8 cellular contexts compared by ENCODE assay signal in the genomic region with DNA sequence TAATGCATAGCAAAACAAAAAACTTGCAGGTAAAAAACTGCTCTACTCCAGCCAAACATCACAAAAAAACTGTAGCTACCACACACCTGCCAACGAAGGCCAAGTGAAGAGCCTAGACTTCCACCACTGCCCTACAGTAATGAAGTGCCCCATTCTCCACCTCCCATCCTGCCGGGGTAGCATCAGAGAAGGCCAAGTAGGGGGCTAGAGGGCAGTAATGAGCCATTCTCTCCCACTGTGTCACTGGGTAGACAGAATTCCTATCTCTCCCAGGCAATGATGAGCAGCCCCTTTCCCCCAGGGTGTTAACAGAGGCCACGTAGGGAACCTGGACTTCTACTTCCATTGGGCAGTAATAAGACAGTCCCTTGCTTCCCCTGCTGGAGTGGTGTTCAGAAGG. TPM values are rescaled to one million over a fixed set of nuclear protein-coding genes. Genes with fewer than 3 reads are reported as not detected.
A peak's percentile ranks its signal among the peaks of the same experiment; 100 is the strongest.
DNase-seq lines count a peak whose midpoint lies in the region; ATAC-seq and TF ChIP-seq lines count a peak whose summit lies in the region.

No MANE protein-coding gene starts in this region.

- no peaks in the 10 kb centered on the region for H3F3A ChIP-seq in MM.1S (ENCODE audit: insufficient read depth, low read length)

- no peaks in the 10 kb centered on the region for H4K20me1 ChIP-seq in MM.1S (ENCODE audit: insufficient read depth, low read length)

- H3K4me1 ChIP-seq in MM.1S (ENCODE audit: low read length) = no peaks in the 10 kb centered on the region

- H3K36me3 ChIP-seq in MM.1S (replicated peaks; ENCODE audit: insufficient read depth, low read length) = no peaks in the 10 kb centered on the region; the same call in 1 of the 2 replicates

- DNase-seq in AG04450 (ENCODE audit: low read depth, low spot score) (no peak), G401 (ENCODE audit: low spot score) (peak; percentile 33), MM.1S (peak; percentile 45), astrocyte of the cerebellum (ENCODE audit: low read depth) (no peak), left kidney (ENCODE audit: low read depth, low spot score) (peak; percentile 39), NCI-H1694 (lab: John Stamatoyannopoulos, UW) (no peak)

- H3K4me2 ChIP-seq in MM.1S (ENCODE audit: low read depth, low read length) = no peak overlapping the region

- H3K4me3 ChIP-seq in AG04450 (ENCODE audit: low read depth, low read length) (no peak overlapping the region), MM.1S (ENCODE audit: low read length) (no peak overlapping the region), astrocyte of the cerebellum (ENCODE audit: low read depth, low read length) (no peak overlapping the region)

- TF ChIP-seq CTCF in AG04450 (IDR thresholded peaks at IDR 0.05; ENCODE audit: low read depth, low read length) (peak; percentile 70), MM.1S (IDR thresholded peaks at IDR 0.05; ENCODE audit: low read length) (peak; percentile 66), astrocyte of the cerebellum (IDR thresholded peaks at IDR 0.05; ENCODE audit: low read depth, low read length, missing control alignments) (peak; percentile 55)

- no peaks in the 10 kb centered on the region for H3K27me3 ChIP-seq in AG04450 (ENCODE audit: control insufficient read depth, insufficient read depth, low read length)
- H3K27me3 ChIP-seq in MM.1S (replicated peaks; ENCODE audit: insufficient read depth, low read length) = no peaks in the 10 kb centered on the region

- CTCF ChIA-PET in AG04450 (lab: Charles Lee) = interaction anchor here (0.9 to 1.2 kb wide), 3 partner anchors 10 to 186 kb away, joined by 3 to 8 read pairs (median 3); no protein-coding TSS in a partner anchor

- no peak overlapping the region for H3K27ac ChIP-seq in AG04450 (ENCODE audit: low read depth, low read length)
- H3K27ac ChIP-seq in MM.1S (ENCODE audit: low read length) = no peak overlapping the region

- H3K9me2 ChIP-seq in MM.1S (replicated peaks; ENCODE audit: insufficient read depth, low read length) = no peaks in the 10 kb centered on the region

- H2AFZ ChIP-seq in MM.1S (ENCODE audit: low read length) = no peak overlapping the region

- H3K79me2 ChIP-seq in MM.1S (ENCODE audit: low read length) = peaks cover 35% of the 10 kb centered on the region

- ATAC-seq in HG03469 (IDR thresholded peaks at IDR 0.05; ENCODE audit: unreplicated experiment) (no peak), HG03565 (IDR thresholded peaks at IDR 0.05; ENCODE audit: unreplicated experiment) (no peak)

- in situ Hi-C loops in G401 (cut with HindIII; ENCODE audit: low sequenced_read_pairs) = no loop called here
- in situ Hi-C loops in astrocyte of the cerebellum (cut with HindIII; ENCODE audit: low sequenced_read_pairs) = no loop called here

- H3K9me3 ChIP-seq in AG04450 (ENCODE audit: control insufficient read depth, insufficient read depth, low read length) (peaks cover 3% of the 10 kb centered on the region; the same call in 1 of the 2 replicates), MM.1S (replicated peaks; ENCODE audit: insufficient read depth, low read length) (no peaks in the 10 kb centered on the region)

- no peak overlapping the region for H3K9ac ChIP-seq in MM.1S (ENCODE audit: low read length)

- POLR2A ChIA-PET in AG04450 (lab: Yijun Ruan, JAX) = no interaction called here

RNA-seq across cellular contexts. Expression of gene SEC22C, which starts 9.5 kb away (rescaled TPM):
- 32.3 and 33.0 TPM in 2 replicates for polyA plus RNA-seq in AG04450 (2011; rRNA removed)
- 18.1 and 19.2 TPM in 2 replicates for polyA minus RNA-seq in AG04450 (2011; rRNA and poly(A)+ RNA removed)
- total RNA-seq in G401 (2014; rRNA removed; shearing (Covaris generic)) = 83.4 and 84.3 TPM in 2 replicates

RNA-seq across cellular contexts. Expression of gene SS18L2, which starts 18.4 kb away (rescaled TPM):
- polyA plus RNA-seq in AG04450 (2011; rRNA removed) = 28.1 and 36.0 TPM in 2 replicates
- 11.0 and 11.4 TPM in 2 replicates for polyA minus RNA-seq in AG04450 (2011; rRNA and poly(A)+ RNA removed)
- 41.1 and 45.8 TPM in 2 replicates for total RNA-seq in G401 (2014; rRNA removed; shearing (Covaris generic))

RNA-seq across cellular contexts. Expression of gene NKTR, which starts 28.2 kb away (rescaled TPM):
- polyA plus RNA-seq in AG04450 (2011; rRNA removed) = 40.2 and 56.2 TPM in 2 replicates
- 22.2 and 41.1 TPM in 2 replicates for polyA minus RNA-seq in AG04450 (2011; rRNA and poly(A)+ RNA removed)
- total RNA-seq in G401 (2014; rRNA removed; shearing (Covaris generic)) = 9.5 and 23.6 TPM in 2 replicates

Comparison
In these comparisons a context has a peak if more than half of its experiments do, and no peak if none do; other contexts are left out.
1. DNase-seq: peak in G401 (single experiment), MM.1S (single experiment) and left kidney (single experiment); none in AG04450 (single experiment), astrocyte of the cerebellum (single experiment) and NCI-H1694 (single experiment).
2. Peak in every context shown above with its lines, with median percentiles within 50 percentile points of each other: CTCF ChIP-seq.